28 cellular contexts compared by ENCODE assay signal in the genomic region with DNA sequence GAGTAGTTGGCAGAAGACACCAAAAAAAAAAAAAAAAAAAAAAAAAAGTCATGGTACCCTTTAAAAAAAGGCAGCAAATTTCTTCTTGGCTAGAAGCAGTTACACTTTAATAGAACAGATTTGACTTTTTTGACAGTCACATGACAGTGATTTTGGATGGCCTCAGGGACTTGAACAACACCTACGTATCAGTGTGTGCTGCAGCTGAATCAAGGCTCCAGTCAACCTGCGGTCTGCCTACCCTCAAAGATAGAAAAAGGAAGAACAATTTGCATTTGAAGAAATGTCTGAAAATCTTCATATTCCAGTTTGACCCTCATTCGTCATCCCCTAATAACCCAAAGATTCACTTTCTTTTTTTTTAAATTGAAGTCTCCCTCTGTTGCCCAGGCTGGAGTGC. TPM values are rescaled to one million over a fixed set of nuclear protein-coding genes. Genes with fewer than 3 reads are reported as not detected.
DNase-seq lines count a peak whose midpoint lies in the region; ATAC-seq, FAIRE-seq and TF ChIP-seq lines count a peak whose summit lies in the region.
"Had no signal": no experiment of that assay in that cellular context is flagged by ENCODE, and none has a peak within 500 bp of the region (broad histone marks: within the 10 kb centered on the region; RNA-seq: fewer than 3 reads in every experiment).

No MANE protein-coding gene starts in this region.

- TF ChIP-seq POLR2A in K562 (conservative IDR thresholded peaks at IDR 0.05) (no peak), suprapubic skin (IDR thresholded peaks at IDR 0.05) (no peak)

- intact Hi-C loops in K562 (cut with micrococcal nuclease), result loop anchor here (5.0 kb wide), 1 partner anchor 390 kb away; no protein-coding TSS in a partner anchor
- intact Hi-C loops in tibial artery (cut with DNase I; ENCODE audit: low total_unique reads), result no loop called here
- intact Hi-C loops in CD14-positive monocyte (cut with micrococcal nuclease), result loop anchor here in 1 of 2 donors (10.0 kb wide), 1 partner anchor 383 kb away; no protein-coding TSS in a partner anchor

- H3K36me3 Mint-ChIP-seq in CD14-positive monocyte, result peaks cover 44 to 48% of the 10 kb centered on the region in 2 donors

- H3K27ac Mint-ChIP-seq in CD14-positive monocyte, result no peak overlapping the region
- H3K27ac Mint-ChIP-seq: CD8-positive, alpha-beta memory T cell; T-helper 2 cell treated with Interferon-gamma antibody and Interleukin-4, amounts not matched to agents 5 μg/mL and 100 μg/mL, for 36 hours had no signal

- BruUV-seq in K562 (replicated peaks; lab: Mats Ljungman, UMichigan), result no TSS peak

- no peaks in the 10 kb centered on the region for H3K36me3 ChIP-seq in K562 (ENCODE audit: control insufficient read depth, insufficient read depth, low read length)
- H3K36me3 ChIP-seq in tibial artery, result no peaks in the 10 kb centered on the region
- H3K36me3 ChIP-seq in suprapubic skin, result peaks cover 2% of the 10 kb centered on the region

- FAIRE-seq in K562 (lab: Jason Lieb, UNC), result no peak
- FAIRE-seq: GM12892 had no signal

- H3K4me1 ChIP-seq in K562 (replicated peaks in 1 of 2; ENCODE audit: control insufficient read depth in 2 of 2, insufficient read depth in 2 of 2, low read length in 2 of 2) (no peaks in the 10 kb centered on the region), tibial artery (no peaks in the 10 kb centered on the region), suprapubic skin (peaks cover 4% of the 10 kb centered on the region)

- WGBS in K562 (ENCODE audit: insufficient coverage, low coverage, missing lambda C conversion rate), result 5% methylated on average over 3 of the region's 3 CpGs
- WGBS in suprapubic skin, result 85% methylated on average over 3 of the region's 3 CpGs

- no peak for DNase-seq in K562 (ENCODE audit: extremely low read depth in 1 of 4, low spot score in 3 of 4)
- DNase-seq in tibial artery, result no peak
- no peak for DNase-seq in suprapubic skin (ENCODE audit: low spot score in 2 of 2)
- no peak for DNase-seq in NCI-H524 treated with DMSO at 0.1 percent for 48 hours (lab: John Stamatoyannopoulos, UW)
- DNase-seq in CD14-positive monocyte (ENCODE audit: low spot score), result no peak
- DNase-seq: CD8-positive, alpha-beta memory T cell; DMS 273 treated with DMSO at 0.1 percent for 48 hours; DMS79; EL; GDM1; GM23248; H7; Kasumi-1; NCI-H1105; NCI-H1436 treated with DMSO at 0.1 percent for 48 hours; NCI-H1930; NCI-H2107; NCI-H446 treated with DMSO at 0.1 percent for 48 hours; NCI-H526 treated with DMSO at 0.1 percent for 48 hours; PC-9; Right ventricle myocardium superior; T-helper 1 cell had no signal

- H2AFZ ChIP-seq in K562 (ENCODE audit: low read depth, low read length), result no peak overlapping the region
- H2AFZ ChIP-seq: GM23248, PC-9 had no signal

- ATAC-seq in GM18867 (IDR thresholded peaks at IDR 0.05; ENCODE audit: unreplicated experiment) (peak; percentile 53), HG03432 (IDR thresholded peaks at IDR 0.05; ENCODE audit: unreplicated experiment) (peak; percentile 64), K562 (no peak)

- H3K27ac ChIP-seq in K562 (ENCODE audit: extremely low read depth, low read depth, low read length) (no peak overlapping the region), tibial artery (no peak overlapping the region), suprapubic skin (no peak overlapping the region)
- H3K27ac ChIP-seq: C4-2B, GM23248, HL-60, PC-9 had no signal

- H3K4me3 Mint-ChIP-seq in CD14-positive monocyte, result no peak overlapping the region
- H3K4me3 Mint-ChIP-seq: CD8-positive, alpha-beta memory T cell; T-helper 2 cell treated with Interferon-gamma antibody and Interleukin-4, amounts not matched to agents 5 μg/mL and 100 μg/mL, for 36 hours had no signal

- H3K4me3 ChIP-seq in K562 (no peak overlapping the region), tibial artery (no peak overlapping the region), suprapubic skin (no peak overlapping the region)
- H3K4me3 ChIP-seq: GM23248, PC-9 had no signal

- POLR2A ChIA-PET in K562 (lab: Yijun Ruan, JAX), result no interaction called here

- no peaks in the 10 kb centered on the region for H3K9me3 Mint-ChIP-seq in CD14-positive monocyte
- H3K9me3 Mint-ChIP-seq: CD8-positive, alpha-beta memory T cell; T-helper 2 cell treated with Interferon-gamma antibody and Interleukin-4, amounts not matched to agents 5 μg/mL and 100 μg/mL, for 36 hours had no signal

- no peaks in the 10 kb centered on the region for H3K79me2 ChIP-seq in K562 (ENCODE audit: control insufficient read depth, insufficient read depth, low read length)

- no peak for TF ChIP-seq CTCF in K562 (IDR thresholded peaks at IDR 0.05 in 2 of 3, conservative IDR thresholded peaks at IDR 0.05 in 1 of 3; ENCODE audit: insufficient read depth in 2 of 3, low read depth in 1 of 3, low read length in 3 of 3)
- TF ChIP-seq CTCF in tibial artery (IDR thresholded peaks at IDR 0.05), result no peak
- no peak for TF ChIP-seq CTCF in suprapubic skin (IDR thresholded peaks at IDR 0.05)
- no peak for TF ChIP-seq CTCF in CD14-positive monocyte (IDR thresholded peaks at IDR 0.05)

- H3K9me1 ChIP-seq in K562 (ENCODE audit: control insufficient read depth, insufficient read depth, low read length), result no peaks in the 10 kb centered on the region

- no peak for TF ChIP-seq RAD21 in K562 (CRISPR knock-in tag; conservative IDR thresholded peaks at IDR 0.05 in 1 of 2, IDR thresholded peaks at IDR 0.05 in 1 of 2)

- no peaks in the 10 kb centered on the region for H3K27me3 Mint-ChIP-seq in CD14-positive monocyte (ENCODE audit: low read depth in 3 of 3)

- no peak overlapping the region for H3K4me2 ChIP-seq in K562 (ENCODE audit: insufficient read depth, low read length)
- H3K4me2 ChIP-seq: PC-9 had no signal

- in situ Hi-C loops in K562 (cut with MboI), result loop anchor here (25.0 kb wide), 1 partner anchor 200 kb away; no protein-coding TSS in a partner anchor

- no peaks in the 10 kb centered on the region for H3K4me1 Mint-ChIP-seq in CD14-positive monocyte

- H3K9ac ChIP-seq in K562 (ENCODE audit: insufficient read depth in 1 of 2, low read depth in 2 of 2, low read length in 2 of 2), result no peak overlapping the region
- H3K9ac ChIP-seq: GM23248 had no signal

- no peaks in the 10 kb centered on the region for H3K9me3 ChIP-seq in K562 (replicated peaks; ENCODE audit: control insufficient read depth, insufficient read depth, low read depth, low read length)
- no peaks in the 10 kb centered on the region for H3K9me3 ChIP-seq in tibial artery
- no peaks in the 10 kb centered on the region for H3K9me3 ChIP-seq in suprapubic skin

- no peak for TF ChIP-seq EP300 in K562 (IDR thresholded peaks at IDR 0.05; ENCODE audit: low read length)
- no peak for TF ChIP-seq EP300 in suprapubic skin (IDR thresholded peaks at IDR 0.05)

- CTCF ChIA-PET in K562 (lab: Yijun Ruan, JAX; ENCODE audit: low intra/inter-chr PET ratio), result no interaction called here

- peaks cover 4 to 11% of the 10 kb centered on the region in 2 experiments; a peak in 3 of 5 replicates for H3K27me3 ChIP-seq in K562 (ENCODE audit: control insufficient read depth in 2 of 2, insufficient read depth in 2 of 2, low read length in 2 of 2)
- no peaks in the 10 kb centered on the region for H3K27me3 ChIP-seq in tibial artery
- H3K27me3 ChIP-seq in suprapubic skin, result no peaks in the 10 kb centered on the region

- no peaks in the 10 kb centered on the region; the same call in 1 of the 2 replicates for H4K20me1 ChIP-seq in K562 (replicated peaks; ENCODE audit: control insufficient read depth, insufficient read depth, low read length)

TF ChIP-seq in K562, 482 proteins besides CTCF, POLR2A, EP300 and RAD21 (continues in another document):
- no peak for TF ChIP-seq POLR2AphosphoS2 (IDR thresholded peaks at IDR 0.05; ENCODE audit: low read length)
- TF ChIP-seq, protein P1, sequence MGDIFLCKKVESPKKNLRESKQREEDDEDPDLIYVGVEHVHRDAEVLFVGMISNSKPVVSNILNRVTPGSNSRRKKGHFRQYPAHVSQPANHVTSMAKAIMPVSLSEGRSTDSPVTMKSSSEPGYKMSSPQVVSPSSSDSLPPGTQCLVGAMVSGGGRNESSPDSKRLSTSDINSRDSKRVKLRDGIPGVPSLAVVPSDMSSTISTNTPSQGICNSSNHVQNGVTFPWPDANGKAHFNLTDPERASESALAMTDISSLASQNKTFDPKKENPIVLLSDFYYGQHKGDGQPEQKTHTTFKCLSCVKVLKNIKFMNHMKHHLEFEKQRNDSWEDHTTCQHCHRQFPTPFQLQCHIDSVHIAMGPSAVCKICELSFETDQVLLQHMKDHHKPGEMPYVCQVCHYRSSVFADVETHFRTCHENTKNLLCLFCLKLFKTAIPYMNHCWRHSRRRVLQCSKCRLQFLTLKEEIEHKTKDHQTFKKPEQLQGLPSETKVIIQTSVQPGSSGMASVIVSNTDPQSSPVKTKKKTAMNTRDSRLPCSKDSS (IDR thresholded peaks at IDR 0.05; ENCODE audit: low read depth, partially characterized antibody), result no peak
- TF ChIP-seq XRCC3 (IDR thresholded peaks at IDR 0.05), result no peak

RNA-seq across cellular contexts. Expression of a gene that starts 53.9 kb away (rescaled TPM):
- total RNA-seq in K562 (2011; cell fraction: chromatin; rRNA removed; ENCODE audit: low replicate concordance), result 137 and 269 TPM in 2 replicates
- 93.4 and 96.3 TPM in 2 replicates for total RNA-seq in K562 (2011; cell fraction: nucleolus; rRNA removed)
- 70.5 and 93.0 TPM in 2 replicates for total RNA-seq in K562 (2011; cell fraction: nucleoplasm; rRNA removed)
- total RNA-seq in K562 (2014; rRNA removed) (45.3 and 49.0 TPM in 2 replicates), K562 (2014; rRNA removed; fragmentation: Illumina TruSeq; extraction: Trizol) (99.2 and 135 TPM in 2 replicates), K562 (2015; rRNA removed; fragmentation: Illumina TruSeq; extraction: Trizol) (70.0 and 74.0 TPM in 2 replicates), K562 (2021) (90.8 and 100 TPM in 2 replicates), suprapubic skin (10 to 100 TPM; 39.5 to 84.1 (median 61.8) TPM)
- polyA plus RNA-seq in K562 (2011; rRNA removed) (28.6 and 31.0 TPM in 2 replicates), K562 (2014; fragmentation: Illumina TruSeq; extraction: Trizol) (31.0 and 33.3 TPM in 2 replicates), K562 (2014; fragmentation: Nextera tagmentation; extraction: Ambion mirVana) (10 to 100 TPM; 13.6 to 21.8 TPM), K562 (2014; rRNA removed) (47.5 and 57.7 TPM in 2 replicates), CD14-positive monocyte (10 to 100 TPM; 27.6 to 39.9 TPM)
- polyA plus RNA-seq in K562 (2011; cell fraction: cytosol; rRNA removed), result 10.2 and 10.8 TPM in 2 replicates
- polyA plus RNA-seq in K562 (2011; cell fraction: nucleus; rRNA removed), result 15.5 and 18.7 TPM in 2 replicates
- polyA plus RNA-seq in K562 (2012), result 13.6 and 19.8 TPM in 2 replicates
- polyA minus RNA-seq in K562 (2011; rRNA and poly(A)+ RNA removed), result 157 and 236 TPM in 2 replicates
- polyA minus RNA-seq in K562 (2011; cell fraction: cytosol; rRNA and poly(A)+ RNA removed), result 51.0 and 56.2 TPM in 2 replicates
- 73.0 and 111 TPM in 2 replicates for polyA minus RNA-seq in K562 (2011; cell fraction: nucleus; rRNA and poly(A)+ RNA removed)
